23 cellular contexts compared by ENCODE assay signal in genomic region chr18:79916546-79917350, GRCh38. TPM values are rescaled to one million over a fixed set of nuclear protein-coding genes. Genes with fewer than 3 reads are reported as not detected.
A peak's percentile ranks its signal among the peaks of the same experiment; 100 is the strongest.
DNase-seq lines count a peak whose midpoint lies in the region; TF ChIP-seq lines count a peak whose summit lies in the region.
"Had no signal": no experiment of that assay in that cellular context is flagged by ENCODE, and none has a peak within 500 bp of the region (broad histone marks: within the 10 kb centered on the region; RNA-seq: fewer than 3 reads in every experiment).

No MANE protein-coding gene starts in this region.

- peaks cover 0 to 2% of the 10 kb centered on the region in 2 donors for H3K4me1 ChIP-seq in neuronal stem cell (ENCODE audit: control insufficient read depth in 2 of 2, insufficient read depth in 1 of 2, low read depth in 1 of 2, low read length in 2 of 2)
- H3K4me1 ChIP-seq in transverse colon, result no peaks in the 10 kb centered on the region
- H3K4me1 ChIP-seq: A549 had no signal

- no peak overlapping the region for H2AFZ ChIP-seq in neuronal stem cell (ENCODE audit: low read length)
- H2AFZ ChIP-seq: GM23248 had no signal

- H3K27ac ChIP-seq in coronary artery (no peak overlapping the region), neuronal stem cell (replicated peaks; ENCODE audit: low read length) (no peak overlapping the region), transverse colon (no peak overlapping the region)
- H3K27ac ChIP-seq: A549; BLaER1 treated with 17β-estradiol and CSF1 and Interleukin-3, amounts not matched to agents 10 nM and 100 nM; cardiac muscle cell; dorsolateral prefrontal cortex; gastrocnemius medialis; GM23248; psoas muscle had no signal

- H3K4ac ChIP-seq in neuronal stem cell (ENCODE audit: low read length), result no peak overlapping the region

- no peak for TF ChIP-seq POLR2A in transverse colon (IDR thresholded peaks at IDR 0.05)

- no peak overlapping the region for H2BK120ac ChIP-seq in neuronal stem cell (ENCODE audit: low read depth, low read length)

- H3K27me3 ChIP-seq in neuronal stem cell (ENCODE audit: control insufficient read depth in 3 of 3, insufficient read depth in 3 of 3, low read depth in 1 of 3, low read length in 3 of 3), result no peaks in the 10 kb centered on the region
- H3K27me3 ChIP-seq in transverse colon, result no peaks in the 10 kb centered on the region
- H3K27me3 ChIP-seq: BLaER1 treated with 17β-estradiol and CSF1 and Interleukin-3, amounts not matched to agents 10 nM and 100 nM; cardiac muscle cell; dorsolateral prefrontal cortex; gastrocnemius medialis; MG63 had no signal

- WGBS in neuronal stem cell (ENCODE audit: extremely low coverage in 2 of 2, insufficient read length in 2 of 2, insufficient replicate concordance in 1 of 2), 2 donors, result no CpG with 5 or more reads among the region's 31 CpGs
- WGBS in transverse colon (ENCODE audit: low coverage in 1 of 2), 2 donors, result 98 to 100% methylated on average over 1 to 31 of the region's 31 CpGs

- H3K4me2 ChIP-seq in neuronal stem cell (ENCODE audit: insufficient read depth, low read length, poor library complexity, severe bottlenecking), result no peak overlapping the region
- H3K4me2 ChIP-seq: A549; BLaER1 treated with 17β-estradiol and CSF1 and Interleukin-3, amounts not matched to agents 10 nM and 100 nM; SK-N-SH had no signal

- peak overlapping the region; percentile 43 for H3K23ac ChIP-seq in neuronal stem cell (ENCODE audit: low read depth, low read length, poor library complexity)

- H3K18ac ChIP-seq in neuronal stem cell (ENCODE audit: low read length), result no peak overlapping the region

- no peak overlapping the region for H3K9ac ChIP-seq in neuronal stem cell (ENCODE audit: low read depth, low read length, poor library complexity)
- H3K9ac ChIP-seq: BLaER1 treated with 17β-estradiol and CSF1 and Interleukin-3, amounts not matched to agents 10 nM and 100 nM; GM23248; SK-N-SH had no signal

- peaks cover 14% of the 10 kb centered on the region for H3K79me1 ChIP-seq in neuronal stem cell (ENCODE audit: low read depth, low read length)

- TF ChIP-seq EP300 in transverse colon (IDR thresholded peaks at IDR 0.05; ENCODE audit: low read depth), result no peak

- H3K9me3 ChIP-seq in neuronal stem cell (replicated peaks in 1 of 2; ENCODE audit: control insufficient read depth in 2 of 2, insufficient read depth in 1 of 2, low read depth in 1 of 2, low read length in 2 of 2) (peaks cover 16 to 22% of the 10 kb centered on the region in 2 donors), transverse colon (no peaks in the 10 kb centered on the region)
- H3K9me3 ChIP-seq: A549, gastrocnemius medialis, MG63, psoas muscle, SK-N-SH had no signal

- no peak overlapping the region for H3K4me3 ChIP-seq in coronary artery
- H3K4me3 ChIP-seq in neuronal stem cell (ENCODE audit: low read length in 2 of 2), result no peak overlapping the region
- no peak overlapping the region for H3K4me3 ChIP-seq in transverse colon
- H3K4me3 ChIP-seq: A549; BLaER1 treated with 17β-estradiol and CSF1 and Interleukin-3, amounts not matched to agents 10 nM and 100 nM; cardiac muscle cell; dorsolateral prefrontal cortex; gastrocnemius medialis; GM23248; MG63; psoas muscle had no signal

- H2AK5ac ChIP-seq in neuronal stem cell (ENCODE audit: low read depth, low read length), result no peak overlapping the region

- TF ChIP-seq CTCF in coronary artery (IDR thresholded peaks at IDR 0.05) (no peak), transverse colon (IDR thresholded peaks at IDR 0.05) (no peak)

- DNase-seq in activated effector memory CD4-positive, alpha-beta T cell treated with anti-CD3 and anti-CD28 coated beads, Interleukin-2, amount 50 U/mL, for 16 hours, result peak; percentile 53
- no peak for DNase-seq in activated effector memory CD4-positive, alpha-beta T cell treated with Interleukin-2 at 50 U/mL for 16 hours
- DNase-seq in coronary artery (ENCODE audit: low spot score) (peak; percentile 57), neuronal stem cell (ENCODE audit: low spot score) (no peak), transverse colon (peak; percentile 3), cerebellar nuclear complex (lab: John Stamatoyannopoulos, UW) (no peak), anterior cingulate cortex (lab: John Stamatoyannopoulos, UW) (no peak), GM19238 (ENCODE audit: insufficient read length, low spot score) (no peak)
- DNase-seq: activated B cell treated with CpG ODN at 0.5 μM for 24 hours; GM23248; MG63; NCI-H1436; NCI-H524 treated with DMSO at 0.1 percent for 48 hours; nephron progenitor cell; SK-N-SH; small intestine; stimulated activated CD4-positive, alpha-beta T cell treated with anti-CD3 and anti-CD28 coated beads, Interleukin-2, amount 100 ng/mL, for 48 hours had no signal

- H3K36me3 ChIP-seq in neuronal stem cell (replicated peaks in 1 of 2; ENCODE audit: control insufficient read depth in 2 of 2, insufficient read depth in 2 of 2, low read length in 2 of 2), result peaks cover 4 to 53% of the 10 kb centered on the region in 2 donors
- peaks cover 0 to 20% (median 5%) of the 10 kb centered on the region in 4 donors for H3K36me3 ChIP-seq in transverse colon
- H3K36me3 ChIP-seq: cardiac muscle cell had no signal

- intact Hi-C loops in transverse colon (cut with DNase I; ENCODE audit: low total_unique reads), result no loop called here

- no peak overlapping the region for H4K91ac ChIP-seq in neuronal stem cell (ENCODE audit: low read depth, low read length, poor library complexity)

- no peak overlapping the region for H2BK12ac ChIP-seq in neuronal stem cell (ENCODE audit: low read length)

- no peak overlapping the region for H3K14ac ChIP-seq in neuronal stem cell (ENCODE audit: low read length)

- H2BK5ac ChIP-seq in neuronal stem cell (ENCODE audit: low read length), result no peak overlapping the region

- no peak overlapping the region for H2BK15ac ChIP-seq in neuronal stem cell (ENCODE audit: low read length)

- in situ Hi-C loops in transverse colon (cut with MboI; ENCODE audit: low pct_ligation_motif_present in 1 of 4, low pct_unique_long_range_greater_than_20kb in 1 of 4, low sequenced_read_pairs in 3 of 4), result no loop called here

- H4K8ac ChIP-seq in neuronal stem cell (ENCODE audit: low read depth, low read length), result peak overlapping the region; percentile 65

RNA-seq across cellular contexts. Expression of gene SLC66A2, which starts 34.7 kb away (rescaled TPM):
- polyA plus RNA-seq in neuronal stem cell (2013, experiment 1 of 2), result 19.1 TPM
- polyA plus RNA-seq in neuronal stem cell (2013, experiment 2 of 2), result 18.6 TPM
- 100 to 1,000 TPM in 2 of 4 donors, 10 to 100 TPM in 2; 56.5 to 183 (median 92.9) TPM for total RNA-seq in transverse colon

RNA-seq across cellular contexts. Expression of gene HSBP1L1, which starts 47.7 kb away (rescaled TPM):
- polyA plus RNA-seq in neuronal stem cell (2013, experiment 1 of 2), result 2.1 TPM
- 2.0 TPM for polyA plus RNA-seq in neuronal stem cell (2013, experiment 2 of 2)
- 100 to 1,000 TPM in 2 of 4 donors, 10 to 100 TPM in 2; 48.4 to 211 (median 109) TPM for total RNA-seq in transverse colon

Comparison
In these comparisons a context has a peak if more than half of its experiments do, and no peak if none do; other contexts are left out.
1. DNase-seq: peak in activated effector memory CD4-positive, alpha-beta T cell treated with anti-CD3 and anti-CD28 coated beads, Interleukin-2, amount 50 U/mL, for 16 hours (single experiment), coronary artery (single experiment) and transverse colon (single experiment); none in activated effector memory CD4-positive, alpha-beta T cell treated with Interleukin-2 at 50 U/mL for 16 hours (single experiment), neuronal stem cell (single experiment), cerebellar nuclear complex (0 of 2), anterior cingulate cortex (0 of 58) and GM19238 (single experiment).